ENCODE assay signal across 11 cellular contexts in the genomic region with DNA sequence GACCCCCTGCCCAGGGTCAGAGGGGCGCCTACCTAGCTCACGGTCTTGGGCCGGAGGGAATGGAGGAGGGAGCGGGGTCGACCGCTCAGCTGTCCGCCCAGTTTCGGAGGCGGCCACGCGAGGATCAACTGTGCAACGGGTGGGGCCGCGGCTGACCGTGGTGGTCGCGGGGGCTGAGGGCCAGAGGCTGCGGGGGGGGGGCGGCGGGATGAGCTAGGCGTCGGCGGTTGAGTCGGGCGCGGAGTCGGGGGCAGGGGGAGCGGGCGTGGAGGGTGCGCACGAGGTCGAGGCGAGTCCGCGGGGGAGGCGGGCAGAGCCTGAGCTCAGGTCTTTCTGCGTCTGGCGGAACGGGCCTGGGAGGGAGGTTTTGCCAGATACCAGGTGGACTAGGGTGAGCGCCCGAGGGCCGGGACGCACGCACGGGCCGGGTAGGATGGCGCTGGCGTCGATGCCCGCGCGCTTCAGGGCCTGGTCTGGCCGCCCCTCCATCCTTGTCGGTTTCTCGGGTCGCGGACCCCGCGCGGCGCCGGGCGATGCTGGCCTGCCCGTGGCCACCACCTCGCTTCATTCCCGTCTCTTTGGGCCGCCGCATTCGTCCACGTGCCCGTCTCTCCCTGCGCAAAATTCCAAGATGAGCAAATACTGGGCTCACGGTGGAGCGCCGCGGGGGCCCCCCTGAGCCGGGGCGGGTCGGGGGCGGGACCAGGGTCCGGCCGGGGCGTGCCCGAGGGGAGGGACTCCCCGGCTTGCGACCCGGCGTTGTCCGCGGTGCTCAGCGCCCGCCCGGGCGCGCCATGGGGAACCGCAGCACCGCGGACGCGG. TPM values are rescaled to one million over a fixed set of nuclear protein-coding genes. Genes with fewer than 3 reads are reported as not detected.
DNase-seq lines count a peak whose midpoint lies in the region; ATAC-seq, FAIRE-seq and TF ChIP-seq lines count a peak whose summit lies in the region.
"Had no signal": no experiment of that assay in that cellular context is flagged by ENCODE, and none has a peak within 500 bp of the region (broad histone marks: within the 10 kb centered on the region; RNA-seq: fewer than 3 reads in every experiment).

DRD4 (plus strand) TSS at position 759 of the 822 bp plus-strand sequence; CDS start at position 795, 36 bp downstream.

- no peak for TF ChIP-seq CTCF in mucosa of descending colon (IDR thresholded peaks at IDR 0.05)

- peak within 1 kb of the TSS; percentile 17 for H3K4me3 Mint-ChIP-seq in stimulated activated naive CD8-positive, alpha-beta T cell treated with anti-CD3 and anti-CD28 coated beads, Interleukin-15, Interleukin-2, amounts not matched to agents 100 ng/mL and 50 ng/mL, for 24 hours

- H3K27ac ChIP-seq in esophagus (ENCODE audit: low read depth in 2 of 2, low read length in 1 of 2) (no peak within 1 kb of the TSS), small intestine (ENCODE audit: low read depth in 1 of 2, low read length in 1 of 2) (no peak within 1 kb of the TSS)

- peaks cover 10 to 29% of the 10 kb centered on the region in 2 donors for H3K4me1 ChIP-seq in esophagus (ENCODE audit: control insufficient read depth in 2 of 2, insufficient read depth in 2 of 2, low read length in 1 of 2)
- peaks cover 9% of the 10 kb centered on the region for H3K4me1 ChIP-seq in mucosa of descending colon (ENCODE audit: low read depth)
- H3K4me1 ChIP-seq in small intestine (ENCODE audit: control insufficient read depth in 2 of 2, insufficient read depth in 1 of 2, low read depth in 1 of 2, low read length in 1 of 2): peaks cover 0 to 4% of the 10 kb centered on the region in 2 donors

- H3K4me1 Mint-ChIP-seq in stimulated activated naive CD8-positive, alpha-beta T cell treated with anti-CD3 and anti-CD28 coated beads, Interleukin-15, Interleukin-2, amounts not matched to agents 100 ng/mL and 50 ng/mL, for 24 hours (ENCODE audit: low read depth): peaks cover 21% of the 10 kb centered on the region

- H3K36me3 ChIP-seq in esophagus (ENCODE audit: control insufficient read depth in 2 of 2, insufficient read depth in 2 of 2, low read length in 1 of 2): peaks cover 0 to 6% of the 10 kb centered on the region in 2 donors
- H3K36me3 ChIP-seq in mucosa of descending colon (ENCODE audit: low read depth): no peaks in the 10 kb centered on the region
- H3K36me3 ChIP-seq in small intestine (ENCODE audit: control insufficient read depth in 2 of 2, insufficient read depth in 2 of 2, low read length in 2 of 2): no peaks in the 10 kb centered on the region

- WGBS in esophagus, 2 donors: 17 to 19% methylated on average over 72 to 100 of the region's 100 CpGs
- WGBS in small intestine, 3 donors: 13 to 15% (median 14%) methylated on average over 72 to 100 of the region's 100 CpGs

- no peak for ATAC-seq in stimulated activated naive CD8-positive, alpha-beta T cell treated with anti-CD3 and anti-CD28 coated beads, Interleukin-15, Interleukin-2, amounts not matched to agents 100 U/mL and 50 U/mL, for 24 hours
- peak; percentile 55 for ATAC-seq in mucosa of descending colon
- ATAC-seq: activated naive CD4-positive, alpha-beta T cell treated with anti-CD3 and anti-CD28 coated beads, Interleukin-2, amount 50 U/mL, for 72 hours had no signal

- intact Hi-C loops in mucosa of descending colon (cut with DNase I, micrococcal nuclease): no loop called here

- no peaks in the 10 kb centered on the region for H3K9me3 Mint-ChIP-seq in stimulated activated naive CD8-positive, alpha-beta T cell treated with anti-CD3 and anti-CD28 coated beads, Interleukin-15, Interleukin-2, amounts not matched to agents 100 ng/mL and 50 ng/mL, for 24 hours
- H3K9me3 Mint-ChIP-seq: activated naive CD4-positive, alpha-beta T cell treated with anti-CD3 and anti-CD28 coated beads, Interleukin-2, amount 50 U/mL, for 72 hours; IgD-negative memory B cell had no signal

- H3K9me3 ChIP-seq in esophagus (ENCODE audit: control insufficient read depth in 2 of 2, insufficient read depth in 1 of 2, low read depth in 1 of 2, low read length in 1 of 2) (no peaks in the 10 kb centered on the region), mucosa of descending colon (no peaks in the 10 kb centered on the region), small intestine (ENCODE audit: control insufficient read depth, low read depth) (no peaks in the 10 kb centered on the region)

- peaks cover 1% of the 10 kb centered on the region for H3K36me3 Mint-ChIP-seq in stimulated activated naive CD8-positive, alpha-beta T cell treated with anti-CD3 and anti-CD28 coated beads, Interleukin-15, Interleukin-2, amounts not matched to agents 100 ng/mL and 50 ng/mL, for 24 hours (ENCODE audit: low read depth)

- peak within 1 kb of the TSS; percentile 11 to 28 for H3K4me3 ChIP-seq in esophagus (ENCODE audit: low read depth in 1 of 2, low read length in 2 of 2)
- H3K4me3 ChIP-seq in mucosa of descending colon: no peak within 1 kb of the TSS
- H3K4me3 ChIP-seq in small intestine (ENCODE audit: low read depth in 1 of 2, low read length in 2 of 2): peak within 1 kb of the TSS in 1 of 2 donors; percentile 41

- H3K27ac Mint-ChIP-seq in stimulated activated naive CD8-positive, alpha-beta T cell treated with anti-CD3 and anti-CD28 coated beads, Interleukin-15, Interleukin-2, amounts not matched to agents 100 ng/mL and 50 ng/mL, for 24 hours: no peak within 1 kb of the TSS

- H3K27me3 ChIP-seq in esophagus (ENCODE audit: control insufficient read depth in 1 of 2, insufficient read depth in 2 of 2, low read length in 2 of 2) (peaks cover 0 to 18% of the 10 kb centered on the region in 2 donors), small intestine (ENCODE audit: control insufficient read depth in 2 of 2, insufficient read depth in 2 of 2, low read length in 2 of 2) (peaks cover 0 to 20% of the 10 kb centered on the region in 2 donors)

- no peak for FAIRE-seq in small intestine (lab: Jason Lieb, UNC)

- no peak for DNase-seq in stimulated activated naive CD8-positive, alpha-beta T cell treated with anti-CD3 and anti-CD28 coated beads, Interleukin-15, Interleukin-2, amounts not matched to agents 100 U/mL and 50 U/mL, for 24 hours
- peak in 2 of 3 donors; percentile 42 to 43 for DNase-seq in mucosa of descending colon
- DNase-seq in stimulated activated CD4-positive, alpha-beta T cell treated with anti-CD3 and anti-CD28 coated beads, Interleukin-2, amount 100 ng/mL, for 48 hours: no peak
- no peak for DNase-seq in NCI-H146 treated with DMSO at 0.1 percent for 48 hours (lab: John Stamatoyannopoulos, UW; ENCODE audit: unreplicated experiment)
- no peak for DNase-seq in small intestine
- no peak for DNase-seq in DMS 273 treated with DMSO at 0.1 percent for 48 hours (lab: John Stamatoyannopoulos, UW)

- peaks cover 26% of the 10 kb centered on the region for H3K27me3 Mint-ChIP-seq in stimulated activated naive CD8-positive, alpha-beta T cell treated with anti-CD3 and anti-CD28 coated beads, Interleukin-15, Interleukin-2, amounts not matched to agents 100 ng/mL and 50 ng/mL, for 24 hours

RNA-seq across cellular contexts. Expression of gene DRD4, which starts in this region (rescaled TPM):
- under 1 TPM; 0.18 to 0.39 TPM for polyA plus RNA-seq in esophagus
- 1 to 10 TPM; 1.2 to 2.4 (median 1.8) TPM for total RNA-seq in mucosa of descending colon
- polyA plus RNA-seq in small intestine: 1 to 10 TPM in 1 of 3 donors, under 1 TPM in 2; 0.51 to 1.4 (median 0.89) TPM
- total RNA-seq: lung microvascular endothelial cell had no signal
- polyA plus RNA-seq: IgD-negative memory B cell had no signal

Comparison
In these comparisons a context has a peak if more than half of its experiments do, and no peak if none do; other contexts are left out.
1. DNase-seq: peak in mucosa of descending colon (2 of 3); none in stimulated activated naive CD8-positive, alpha-beta T cell treated with anti-CD3 and anti-CD28 coated beads, Interleukin-15, Interleukin-2, amounts not matched to agents 100 U/mL and 50 U/mL, for 24 hours (single experiment), stimulated activated CD4-positive, alpha-beta T cell treated with anti-CD3 and anti-CD28 coated beads, Interleukin-2, amount 100 ng/mL, for 48 hours (0 of 2), NCI-H146 treated with DMSO at 0.1 percent for 48 hours (single experiment), small intestine (single experiment) and DMS 273 treated with DMSO at 0.1 percent for 48 hours (single experiment).